8 cellular contexts compared by ENCODE assay signal in genomic region chr10:97335188-97335619, GRCh38. TPM values are rescaled to one million over a fixed set of nuclear protein-coding genes. Genes with fewer than 3 reads are reported as not detected.
DNase-seq lines count a peak whose midpoint lies in the region; ATAC-seq, FAIRE-seq and TF ChIP-seq lines count a peak whose summit lies in the region.

No MANE protein-coding gene starts in this region.

- CTCF ChIA-PET in CD8-positive, alpha-beta memory T cell (lab: Charles Lee): no interaction called here
- CTCF ChIA-PET in endothelial cell of umbilical vein (lab: Charles Lee): no interaction called here

- no TSS peak for BruUV-seq in endothelial cell of umbilical vein (replicated peaks; lab: Mats Ljungman, UMichigan)

- peaks cover 26 to 40% (median 36%) of the 10 kb centered on the region in 3 donors for H3K4me1 Mint-ChIP-seq in CD8-positive, alpha-beta memory T cell

- peak overlapping the region; percentile 74 to 92 (median 80) for H3K4me3 Mint-ChIP-seq in CD8-positive, alpha-beta memory T cell

- H3K36me3 Mint-ChIP-seq in CD8-positive, alpha-beta memory T cell: peaks cover 0 to 23% (median 5%) of the 10 kb centered on the region in 3 donors

- peaks cover 2 to 3% of the 10 kb centered on the region in 2 donors for H3K27me3 Mint-ChIP-seq in CD8-positive, alpha-beta memory T cell

- POLR2A ChIA-PET in CD8-positive, alpha-beta memory T cell (lab: Charles Lee): no interaction called here
- POLR2A ChIA-PET in endothelial cell of umbilical vein (lab: Charles Lee): no interaction called here

- H3K79me2 ChIP-seq in MM.1S (ENCODE audit: low read length): peaks cover 10% of the 10 kb centered on the region
- peaks cover 21% of the 10 kb centered on the region for H3K79me2 ChIP-seq in endothelial cell of umbilical vein (ENCODE audit: control insufficient read depth, insufficient read depth, low read length)
- H3K79me2 ChIP-seq in parathyroid adenoma: peaks cover 7% of the 10 kb centered on the region

- H3K27ac ChIP-seq in CD8-positive, alpha-beta memory T cell (ENCODE audit: low read depth, low read length): no peak overlapping the region
- H3K27ac ChIP-seq in MM.1S (ENCODE audit: low read length) (no peak overlapping the region), endothelial cell of umbilical vein (ENCODE audit: insufficient read depth, low read depth, low read length) (peak overlapping the region; percentile 100), parathyroid adenoma (peak overlapping the region; percentile 97)

- ATAC-seq in HG03280 (IDR thresholded peaks at IDR 0.05; ENCODE audit: unreplicated experiment): no peak
- no peak for ATAC-seq in HG02870 (IDR thresholded peaks at IDR 0.05; ENCODE audit: unreplicated experiment)

- FAIRE-seq in endothelial cell of umbilical vein (lab: Jason Lieb, UNC): no peak

- H3K27me3 ChIP-seq in CD8-positive, alpha-beta memory T cell (ENCODE audit: insufficient read depth, low read length, poor library complexity, severe bottlenecking): no peaks in the 10 kb centered on the region
- H3K27me3 ChIP-seq in MM.1S (replicated peaks; ENCODE audit: insufficient read depth, low read length): peaks cover 29% of the 10 kb centered on the region
- peaks cover 20 to 29% of the 10 kb centered on the region in 2 experiments for H3K27me3 ChIP-seq in endothelial cell of umbilical vein (ENCODE audit: control insufficient read depth in 2 of 2, insufficient read depth in 2 of 2, low read length in 2 of 2)
- no peaks in the 10 kb centered on the region for H3K27me3 ChIP-seq in parathyroid adenoma (ENCODE audit: control insufficient read depth, insufficient read depth, low read length)

- H3K9me3 ChIP-seq in CD8-positive, alpha-beta memory T cell (ENCODE audit: low read length): no peaks in the 10 kb centered on the region
- H3K9me3 ChIP-seq in MM.1S (replicated peaks; ENCODE audit: insufficient read depth, low read length) (no peaks in the 10 kb centered on the region), endothelial cell of umbilical vein (replicated peaks; ENCODE audit: control insufficient read depth, insufficient read depth, low read length) (no peaks in the 10 kb centered on the region), parathyroid adenoma (ENCODE audit: control insufficient read depth, low read length) (no peaks in the 10 kb centered on the region)

- H3K9me1 ChIP-seq in endothelial cell of umbilical vein (replicated peaks; ENCODE audit: control insufficient read depth, extremely low read depth, insufficient read depth, low read length): no peaks in the 10 kb centered on the region

- H3K9ac ChIP-seq in MM.1S (ENCODE audit: low read length) (peak overlapping the region; percentile 90; the same call in 1 of the 2 replicates), endothelial cell of umbilical vein (replicated peaks; ENCODE audit: extremely low read depth, insufficient read depth, low read length) (peak overlapping the region; percentile 97), parathyroid adenoma (no peak overlapping the region)

- no peaks in the 10 kb centered on the region for H3K36me3 ChIP-seq in CD8-positive, alpha-beta memory T cell (ENCODE audit: insufficient read depth, low read length)
- H3K36me3 ChIP-seq in MM.1S (replicated peaks; ENCODE audit: insufficient read depth, low read length) (no peaks in the 10 kb centered on the region), endothelial cell of umbilical vein (ENCODE audit: control insufficient read depth in 2 of 2, extremely low read depth in 1 of 2, insufficient read depth in 2 of 2, low read length in 2 of 2) (no peaks in the 10 kb centered on the region), parathyroid adenoma (ENCODE audit: control insufficient read depth, insufficient read depth, low read length) (no peaks in the 10 kb centered on the region)

- H3K4me1 ChIP-seq in CD8-positive, alpha-beta memory T cell (ENCODE audit: insufficient read depth, low read length): peaks cover 26% of the 10 kb centered on the region
- H3K4me1 ChIP-seq in MM.1S (ENCODE audit: low read length) (peaks cover 7% of the 10 kb centered on the region; the same call in 1 of the 2 replicates), endothelial cell of umbilical vein (ENCODE audit: control insufficient read depth, extremely low read depth, insufficient read depth, low read length) (peaks cover 11% of the 10 kb centered on the region), parathyroid adenoma (peaks cover 22% of the 10 kb centered on the region)

- peak overlapping the region; percentile 50 for H2AFZ ChIP-seq in MM.1S (ENCODE audit: low read length)
- H2AFZ ChIP-seq in endothelial cell of umbilical vein (ENCODE audit: low read depth, low read length): peak overlapping the region; percentile 61
- H2AFZ ChIP-seq in parathyroid adenoma: peak overlapping the region; percentile 99

- TF ChIP-seq CTCF in MM.1S (IDR thresholded peaks at IDR 0.05; ENCODE audit: low read length): no peak
- no peak for TF ChIP-seq CTCF in endothelial cell of umbilical vein (IDR thresholded peaks at IDR 0.05; ENCODE audit: extremely low read depth in 1 of 2, insufficient read depth in 1 of 2, low read depth in 1 of 2, low read length in 2 of 2)
- TF ChIP-seq CTCF in parathyroid adenoma (IDR thresholded peaks at IDR 0.05): no peak

- H3K4me2 ChIP-seq in MM.1S (ENCODE audit: low read depth, low read length): peak overlapping the region; percentile 71
- H3K4me2 ChIP-seq in endothelial cell of umbilical vein (ENCODE audit: insufficient read depth, low read length): peak overlapping the region; percentile 48
- H3K4me2 ChIP-seq in parathyroid adenoma (ENCODE audit: low read length): peak overlapping the region; percentile 95

- intact Hi-C loops in endothelial cell of umbilical vein (cut with micrococcal nuclease): loop anchor here (10.0 kb wide), 1 partner anchor 260 kb away; no protein-coding TSS in a partner anchor

- peak overlapping the region; percentile 81 for H3K4me3 ChIP-seq in CD8-positive, alpha-beta memory T cell (ENCODE audit: low read length)
- peak overlapping the region; percentile 83 for H3K4me3 ChIP-seq in MM.1S (ENCODE audit: low read length)
- H3K4me3 ChIP-seq in endothelial cell of umbilical vein (replicated peaks in 1 of 3; ENCODE audit: insufficient read depth in 1 of 3, low read depth in 1 of 3, low read length in 3 of 3): peak overlapping the region; percentile 39 to 84 (median 43)
- peak overlapping the region; percentile 84 for H3K4me3 ChIP-seq in parathyroid adenoma (ENCODE audit: low read depth, low read length)

- no peaks in the 10 kb centered on the region for H3F3A ChIP-seq in MM.1S (ENCODE audit: insufficient read depth, low read length)

- H3K9me2 ChIP-seq in MM.1S (replicated peaks; ENCODE audit: insufficient read depth, low read length): no peaks in the 10 kb centered on the region

- H3K27ac Mint-ChIP-seq in CD8-positive, alpha-beta memory T cell: peak overlapping the region in 4 of 8 donors; percentile 23 to 87 (median 66)

- TF ChIP-seq POLR2A in endothelial cell of umbilical vein (IDR thresholded peaks at IDR 0.05; ENCODE audit: low read depth, low read length): no peak

- DNase-seq in CD8-positive, alpha-beta memory T cell: no peak
- DNase-seq in MM.1S (no peak), endothelial cell of umbilical vein (ENCODE audit: low read depth, low spot score) (no peak), NOMO-1 treated with DMSO at 0.1 percent for 48 hours (lab: John Stamatoyannopoulos, UW; ENCODE audit: unreplicated experiment) (no peak)
- no peak for DNase-seq in stimulated activated CD4-positive, alpha-beta T cell treated with anti-CD3 and anti-CD28 coated beads, Interleukin-4, amount 100 ng/mL, for 1 hour

- dilution Hi-C loops in endothelial cell of umbilical vein (cut with MboI; ENCODE audit: extremely low pct_ligation_motif_present, low sequenced_read_pairs): no loop called here

- peaks cover 0 to 2% (median 0%) of the 10 kb centered on the region in 5 donors for H3K9me3 Mint-ChIP-seq in CD8-positive, alpha-beta memory T cell

- H4K20me1 ChIP-seq in MM.1S (ENCODE audit: insufficient read depth, low read length) (no peaks in the 10 kb centered on the region), endothelial cell of umbilical vein (replicated peaks; ENCODE audit: control insufficient read depth, extremely low read depth, insufficient read depth, low read length) (no peaks in the 10 kb centered on the region)

RNA-seq across cellular contexts. Expression of gene FRAT2, which starts 0.7 kb away (rescaled TPM):
- total RNA-seq in CD8-positive, alpha-beta memory T cell: 10 to 100 TPM in 1 of 2 experiments, 1 to 10 TPM in 1; 9.8 to 10.4 TPM
- 18.7 TPM for polyA plus RNA-seq in CD8-positive, alpha-beta memory T cell
- total RNA-seq in endothelial cell of umbilical vein: 11.3 and 11.5 TPM in 2 replicates
- polyA plus RNA-seq in endothelial cell of umbilical vein: 5.7 and 6.6 TPM in 2 replicates
- 5.0 and 5.6 TPM in 2 replicates for polyA plus RNA-seq in endothelial cell of umbilical vein (2011; cell fraction: cytosol; rRNA removed)
- polyA plus RNA-seq in endothelial cell of umbilical vein (2011; cell fraction: nucleus; rRNA removed): 3.6 and 3.9 TPM in 2 replicates
- polyA plus RNA-seq in endothelial cell of umbilical vein (2012): 6.1 and 6.5 TPM in 2 replicates
- 4.4 and 6.2 TPM in 2 replicates for polyA minus RNA-seq in endothelial cell of umbilical vein
- polyA minus RNA-seq in endothelial cell of umbilical vein (2011; cell fraction: cytosol; rRNA and poly(A)+ RNA removed): 18.3 TPM
- polyA minus RNA-seq in endothelial cell of umbilical vein (2011; cell fraction: nucleus; rRNA and poly(A)+ RNA removed): 4.9 and 6.4 TPM in 2 replicates

RNA-seq across cellular contexts. Expression of gene FRAT1, which starts 16.1 kb away (rescaled TPM):
- total RNA-seq in CD8-positive, alpha-beta memory T cell: 1 to 10 TPM; 4.3 to 4.7 TPM
- polyA plus RNA-seq in CD8-positive, alpha-beta memory T cell: 13.3 TPM
- 3.2 and 3.5 TPM in 2 replicates for total RNA-seq in endothelial cell of umbilical vein
- 2.2 and 2.4 TPM in 2 replicates for polyA plus RNA-seq in endothelial cell of umbilical vein
- 1.3 and 1.8 TPM in 2 replicates for polyA plus RNA-seq in endothelial cell of umbilical vein (2011; cell fraction: cytosol; rRNA removed)
- polyA plus RNA-seq in endothelial cell of umbilical vein (2011; cell fraction: nucleus; rRNA removed): 1.1 and 1.4 TPM in 2 replicates
- 1.2 and 1.5 TPM in 2 replicates for polyA plus RNA-seq in endothelial cell of umbilical vein (2012)
- 1.2 and 1.9 TPM in 2 replicates for polyA minus RNA-seq in endothelial cell of umbilical vein
- polyA minus RNA-seq in endothelial cell of umbilical vein (2011; cell fraction: cytosol; rRNA and poly(A)+ RNA removed): 3.9 TPM
- 2.5 and 4.2 TPM in 2 replicates for polyA minus RNA-seq in endothelial cell of umbilical vein (2011; cell fraction: nucleus; rRNA and poly(A)+ RNA removed)

RNA-seq across cellular contexts. Expression of gene ARHGAP19, which starts 42.8 kb away (rescaled TPM):
- total RNA-seq in CD8-positive, alpha-beta memory T cell: 10 to 100 TPM; 23.3 to 26.5 TPM
- polyA plus RNA-seq in CD8-positive, alpha-beta memory T cell: 8.9 TPM
- 19.1 and 20.0 TPM in 2 replicates for total RNA-seq in endothelial cell of umbilical vein
- 5.5 and 6.8 TPM in 2 replicates for polyA plus RNA-seq in endothelial cell of umbilical vein
- 7.6 and 7.7 TPM in 2 replicates for polyA plus RNA-seq in endothelial cell of umbilical vein (2011; cell fraction: cytosol; rRNA removed)
- polyA plus RNA-seq in endothelial cell of umbilical vein (2011; cell fraction: nucleus; rRNA removed): 12.2 and 16.4 TPM in 2 replicates
- polyA plus RNA-seq in endothelial cell of umbilical vein (2012): 9.1 and 12.1 TPM in 2 replicates
- polyA minus RNA-seq in endothelial cell of umbilical vein: 11.9 and 12.6 TPM in 2 replicates
- polyA minus RNA-seq in endothelial cell of umbilical vein (2011; cell fraction: cytosol; rRNA and poly(A)+ RNA removed): 5.2 TPM
- polyA minus RNA-seq in endothelial cell of umbilical vein (2011; cell fraction: nucleus; rRNA and poly(A)+ RNA removed): 6.7 and 11.7 TPM in 2 replicates

Comparison
In these comparisons a context has a peak if more than half of its experiments do, and no peak if none do; other contexts are left out.
1. H3K27ac ChIP-seq: peak in endothelial cell of umbilical vein (single experiment) and parathyroid adenoma (single experiment); none in CD8-positive, alpha-beta memory T cell (single experiment) and MM.1S (single experiment).
2. Peak in every context shown above with its lines, with median percentiles within 50 percentile points of each other: H3K4me3 ChIP-seq, H2AFZ ChIP-seq and H3K4me2 ChIP-seq.